ENCODE assay signal across 15 cellular contexts in genomic region chr17:81536299-81537290, GRCh38. TPM values are rescaled to one million over a fixed set of nuclear protein-coding genes. Genes with fewer than 3 reads are reported as not detected.
DNase-seq lines count a peak whose midpoint lies in the region; ATAC-seq, FAIRE-seq and TF ChIP-seq lines count a peak whose summit lies in the region.
"Had no signal": no experiment of that assay in that cellular context is flagged by ENCODE, and none has a peak within 500 bp of the region (broad histone marks: within the 10 kb centered on the region; RNA-seq: fewer than 3 reads in every experiment).

No MANE protein-coding gene starts in this region.

- H2BK12ac ChIP-seq in H1 (ENCODE audit: low read depth, low read length): no peak overlapping the region

- H3K4me1 ChIP-seq in Panc1 (ENCODE audit: control insufficient read depth, insufficient read depth, low read length): peaks cover 45% of the 10 kb centered on the region
- peaks cover 0 to 11% (median 5%) of the 10 kb centered on the region in 4 experiments; a peak in 5 of 7 replicates for H3K4me1 ChIP-seq in H1 (replicated peaks in 1 of 4; ENCODE audit: control insufficient read depth in 3 of 4, insufficient read depth in 4 of 4, low read length in 3 of 4)

- H3K9ac ChIP-seq in H1 (replicated peaks in 1 of 4; ENCODE audit: extremely low read depth in 1 of 4, low read depth in 3 of 4, low read length in 3 of 4): no peak overlapping the region

- no peaks in the 10 kb centered on the region for H3K9me3 ChIP-seq in Panc1 (ENCODE audit: control insufficient read depth, insufficient read depth, low read depth, low read length)
- H3K9me3 ChIP-seq in H1 (ENCODE audit: insufficient read depth in 2 of 2, low read depth in 1 of 2, low read length in 1 of 2): peaks cover 0 to 7% of the 10 kb centered on the region in 2 experiments; a peak in 2 of 4 replicates
- H3K9me3 ChIP-seq: testis had no signal

- no peak overlapping the region for H2BK5ac ChIP-seq in H1 (ENCODE audit: low read depth, low read length)

- H2AFZ ChIP-seq in H1 (ENCODE audit: low read length): no peak overlapping the region

- in situ Hi-C loops in GM18951 (cut with MboI; ENCODE audit: low sequenced_read_pairs, unreplicated experiment) (no loop called here), Panc1 (cut with HindIII; ENCODE audit: low pct_unique_long_range_greater_than_20kb, low sequenced_read_pairs) (no loop called here)

- H3K4me1 Mint-ChIP-seq in naive B cell: peaks cover 7 to 24% (median 15%) of the 10 kb centered on the region in 3 donors

- H3K36me3 ChIP-seq in Panc1 (ENCODE audit: control insufficient read depth, insufficient read depth, low read length) (no peaks in the 10 kb centered on the region; the same call in 1 of the 2 replicates), H1 (ENCODE audit: control insufficient read depth in 2 of 4, insufficient read depth in 4 of 4, low read length in 3 of 4) (peaks cover 0 to 10% (median 0%) of the 10 kb centered on the region in 4 experiments; a peak in 4 of 8 replicates)

- H3K18ac ChIP-seq in H1 (ENCODE audit: extremely low read depth, low read length): peak overlapping the region; percentile 32; the same call in 1 of the 2 replicates

- no peak overlapping the region for H3K27ac Mint-ChIP-seq in naive B cell
- H3K27ac Mint-ChIP-seq: activated CD8-positive, alpha-beta memory T cell treated with anti-CD3 and anti-CD28 coated beads, Interleukin-2, amount 10 ng/mL, durations not matched to agents 7 days and 5 days had no signal

- no peak overlapping the region for H2BK120ac ChIP-seq in H1 (replicated peaks; ENCODE audit: low read depth, low read length)

- peaks cover 5 to 23% (median 20%) of the 10 kb centered on the region in 3 donors for H3K27me3 Mint-ChIP-seq in naive B cell
- H3K27me3 Mint-ChIP-seq: brain had no signal

- H4K91ac ChIP-seq in H1 (replicated peaks; ENCODE audit: insufficient read length, low read length): no peak overlapping the region

- WGBS in H1 (ENCODE audit: extremely low coverage in 1 of 2, insufficient coverage in 1 of 2, insufficient read length in 1 of 2, insufficient replicate concordance in 2 of 2, low coverage in 1 of 2, low lambda C conversion rate in 2 of 2, missing lambda C conversion rate in 1 of 2), 2 experiments: 29% methylated on average over 55 of the region's 89 CpGs; no CpG with 5 or more reads in 1 of the 2 experiments

- CTCF ChIA-PET in Panc1 (lab: Charles Lee) (interaction anchor here (0.6 kb wide), 1 partner anchor 142 kb away, joined by 6 read pairs; no protein-coding TSS in a partner anchor), H1 (lab: Charles Lee; ENCODE audit: partially characterized antibody) (interaction anchor here (0.8 to 3.6 kb wide), 15 partner anchors 8 to 325 kb away, joined by 3 to 33 read pairs (median 4); partner anchors contain the start of gene FSCN2)

- peak; percentile 3 for TF ChIP-seq POLR2A in GM18951 (IDR thresholded peaks at IDR 0.05; ENCODE audit: extremely low read depth, insufficient read depth, insufficient read length)
- TF ChIP-seq POLR2A in H1 (IDR thresholded peaks at IDR 0.05; ENCODE audit: control extremely low read depth in 1 of 2, low read depth in 2 of 2, low read length in 2 of 2): no peak

- TF ChIP-seq EP300 in H1 (IDR thresholded peaks at IDR 0.05; ENCODE audit: borderline replicate concordance in 1 of 2, low read depth in 2 of 2, low read length in 2 of 2): no peak

- H3K9me3 Mint-ChIP-seq in naive B cell: no peaks in the 10 kb centered on the region
- H3K9me3 Mint-ChIP-seq: brain, nephron had no signal

- H4K5ac ChIP-seq in H1 (ENCODE audit: insufficient read length, low read depth, low read length): no peak overlapping the region

- H3K79me2 ChIP-seq in H1 (ENCODE audit: control insufficient read depth in 1 of 2, insufficient read depth in 2 of 2, low read length in 2 of 2): no peaks in the 10 kb centered on the region

- no peak overlapping the region for H2AK5ac ChIP-seq in H1 (ENCODE audit: low read depth, low read length)

- H3K36me3 Mint-ChIP-seq in naive B cell: peaks cover 0 to 14% of the 10 kb centered on the region in 2 donors
- H3K36me3 Mint-ChIP-seq: activated CD8-positive, alpha-beta memory T cell treated with anti-CD3 and anti-CD28 coated beads, Interleukin-2, amount 10 ng/mL, durations not matched to agents 7 days and 5 days; brain had no signal

- TF ChIP-seq CTCF in Panc1 (IDR thresholded peaks at IDR 0.05) (no peak), H1 (IDR thresholded peaks at IDR 0.05; ENCODE audit: control extremely low read depth in 1 of 3, insufficient read depth in 1 of 3, low read depth in 1 of 3, low read length in 3 of 3) (no peak), GM10266 (IDR thresholded peaks at IDR 0.05; ENCODE audit: control insufficient read depth, insufficient read depth, low read depth, missing control alignments) (no peak)

- H3K56ac ChIP-seq in H1 (replicated peaks; ENCODE audit: insufficient read length, low read depth, low read length): no peak overlapping the region

- peaks cover 20% of the 10 kb centered on the region; the same call in 1 of the 2 replicates for H3K23me2 ChIP-seq in H1 (ENCODE audit: low read depth, low read length)

- peaks cover 2 to 6% of the 10 kb centered on the region in 2 experiments for H4K20me1 ChIP-seq in H1 (replicated peaks in 1 of 2; ENCODE audit: control insufficient read depth in 1 of 2, insufficient read depth in 2 of 2, low read length in 2 of 2)

- DNase-seq in Panc1 (ENCODE audit: low read depth, low spot score) (no peak), H1 (ENCODE audit: low read depth in 1 of 2, low spot score in 2 of 2) (peak in 1 of 2 experiments; percentile 77), naive B cell (no peak), NCI-H774 (lab: John Stamatoyannopoulos, UW) (no peak), GM10266 (ENCODE audit: extremely low spot score) (no peak), SIG-M5 treated with dmso at 0.1 percent for 504 hours (lab: John Stamatoyannopoulos, UW; ENCODE audit: unreplicated experiment) (no peak)
- DNase-seq: activated gamma-delta T cell treated with Interleukin-2 at 50 U/mL for 16 hours; NCI-H2029 treated with DMSO at 0.1 percent for 48 hours; stimulated activated CD4-positive, alpha-beta T cell treated with anti-CD3 and anti-CD28 coated beads, Interleukin-1b, Interleukin-23, amount 100 ng/mL, for 48 hours had no signal

- no peak overlapping the region for H3K4ac ChIP-seq in H1 (replicated peaks; ENCODE audit: insufficient read length, low read depth, low read length)

- no peak overlapping the region for H3K23ac ChIP-seq in H1 (ENCODE audit: insufficient read length)

- H3K4me2 ChIP-seq in H1 (ENCODE audit: insufficient read depth in 1 of 2, low read depth in 2 of 2, low read length in 2 of 2): peak overlapping the region; percentile 57 to 72

- POLR2A ChIA-PET in Panc1 (lab: Charles Lee): no interaction called here
- POLR2A ChIA-PET in H1 (lab: Charles Lee; ENCODE audit: partially characterized antibody): interaction anchor here (0.7 to 5.9 kb wide), 12 partner anchors 9 to 278 kb away, joined by 3 to 125 read pairs (median 4); partner anchors contain the start of genes ACTG1, BAHCC1, FAAP100 and FSCN2

- ATAC-seq in Panc1 (peak; percentile 10), naive B cell (ENCODE audit: low read depth in 2 of 2) (peak; percentile 35 to 43), GM18858 (IDR thresholded peaks at IDR 0.05; ENCODE audit: unreplicated experiment) (no peak)

- peak overlapping the region; percentile 71 for H3K27ac ChIP-seq in Panc1 (ENCODE audit: low read length)
- no peak overlapping the region for H3K27ac ChIP-seq in H1 (ENCODE audit: low read depth, low read length)
- H3K27ac ChIP-seq: testis had no signal

- TF ChIP-seq RAD21 in H1 (IDR thresholded peaks at IDR 0.05 in 1 of 2, conservative IDR thresholded peaks at IDR 0.05 in 1 of 2; ENCODE audit: low read depth in 2 of 2, low read length in 2 of 2): no peak

- no peak overlapping the region for H3K14ac ChIP-seq in H1 (ENCODE audit: insufficient read length)

- H3K79me1 ChIP-seq in H1 (ENCODE audit: low read depth, low read length): 0 out of 2 replicates have a peak, but pooled peaks cover 3% of the 10 kb centered on the region

- intact Hi-C loops in Panc1 (cut with micrococcal nuclease; ENCODE audit: unreplicated experiment): no loop called here

- FAIRE-seq in H1 (lab: Jason Lieb, UNC): no peak

- H3K27me3 ChIP-seq in Panc1 (ENCODE audit: control insufficient read depth, insufficient read depth, low read length) (no peaks in the 10 kb centered on the region), H1 (replicated peaks in 1 of 4; ENCODE audit: control insufficient read depth in 3 of 4, extremely low read depth in 1 of 4, insufficient read depth in 3 of 4, low read length in 3 of 4) (peaks cover 8 to 28% (median 24%) of the 10 kb centered on the region in 4 experiments; a peak in 6 of 7 replicates)
- H3K27me3 ChIP-seq: testis had no signal

- H3K4me3 ChIP-seq in Panc1 (ENCODE audit: low read depth in 2 of 2, low read length in 2 of 2) (no peak overlapping the region), H1 (ENCODE audit: extremely low read depth in 1 of 4, insufficient read depth in 2 of 4, low read depth in 3 of 4, low read length in 4 of 4) (peak overlapping the region in 1 of 4 experiments; percentile 51; a peak in 3 of 8 replicates)
- H3K4me3 ChIP-seq: testis had no signal

- no peak overlapping the region for H2BK15ac ChIP-seq in H1 (ENCODE audit: low read length)

- H2BK20ac ChIP-seq in H1 (ENCODE audit: low read length): no peak overlapping the region

- peak overlapping the region in 1 of 8 donors; percentile 16 for H3K4me3 Mint-ChIP-seq in naive B cell
- H3K4me3 Mint-ChIP-seq: activated CD8-positive, alpha-beta memory T cell treated with anti-CD3 and anti-CD28 coated beads, Interleukin-2, amount 10 ng/mL, durations not matched to agents 7 days and 5 days; brain; nephron had no signal

- peak overlapping the region; percentile 89 for H4K8ac ChIP-seq in H1 (ENCODE audit: extremely low read depth, insufficient read depth, low read length)

- BruUV-seq in Panc1 (replicated peaks; lab: Mats Ljungman, UMichigan): no TSS peak

RNA-seq across cellular contexts. Expression of gene FSCN2, which starts 8.4 kb away (rescaled TPM):
- total RNA-seq in Panc1 (2021; ENCODE audit: unreplicated experiment): 1.2 TPM
- polyA plus RNA-seq in Panc1 (2012; ENCODE audit: insufficient read length): 9.6 TPM
- total RNA-seq in H1 (2021; fragmentation: NEBNext Ultra II Directional; extraction: Animal tissue kit (Norgen Biotek cat#: 25700)): 0.30 TPM in 1 of 2 replicates, not detected in the other
- polyA plus RNA-seq in H1 (2011; rRNA removed) (0.18 and 0.44 TPM in 2 replicates), naive B cell (ENCODE audit: low read depth in 6 of 6) (under 1 TPM in 5 of 6 donors, not detected in 1; 0.17 to 0.59 (median 0.39) TPM)
- 0.14 TPM for polyA plus RNA-seq in H1 (2011; cell fraction: cytosol; rRNA removed)
- polyA plus RNA-seq in H1 (2011; cell fraction: nucleus; rRNA removed): 0.88 TPM
- polyA plus RNA-seq in H1 (2012, experiment 1 of 2): 0.12 to 0.43 TPM (median 0.30 TPM) in 4 replicates
- polyA plus RNA-seq in H1 (2012, experiment 2 of 2): 0.28 TPM
- not detected for polyA plus RNA-seq in H1 (2013, experiment 1 of 2)
- polyA plus RNA-seq in H1 (2013, experiment 2 of 2): 0.07 TPM
- 0.09 and 0.10 TPM in 2 replicates for polyA minus RNA-seq in H1 (2011; rRNA and poly(A)+ RNA removed)
- polyA minus RNA-seq in H1 (2011; cell fraction: cytosol; rRNA and poly(A)+ RNA removed): not detected
- 0.90 TPM for polyA minus RNA-seq in H1 (2011; cell fraction: nucleus; rRNA and poly(A)+ RNA removed)

RNA-seq across cellular contexts. Expression of gene FAAP100, which starts 15.6 kb away (rescaled TPM):
- total RNA-seq in Panc1 (2021; ENCODE audit: unreplicated experiment): 265 TPM
- 232 TPM for polyA plus RNA-seq in Panc1 (2012; ENCODE audit: insufficient read length)
- 37.9 and 41.8 TPM in 2 replicates for total RNA-seq in H1 (2021; fragmentation: NEBNext Ultra II Directional; extraction: Animal tissue kit (Norgen Biotek cat#: 25700))
- polyA plus RNA-seq in H1 (2011; rRNA removed) (23.2 and 33.1 TPM in 2 replicates), naive B cell (ENCODE audit: low read depth in 6 of 6) (10 to 100 TPM; 12.5 to 31.2 (median 15.1) TPM)
- polyA plus RNA-seq in H1 (2011; cell fraction: cytosol; rRNA removed): 28.9 TPM
- 69.4 TPM for polyA plus RNA-seq in H1 (2011; cell fraction: nucleus; rRNA removed)
- 17.1 to 31.4 TPM (median 28.6 TPM) in 4 replicates for polyA plus RNA-seq in H1 (2012, experiment 1 of 2)
- polyA plus RNA-seq in H1 (2012, experiment 2 of 2): 25.6 TPM
- polyA plus RNA-seq in H1 (2013, experiment 1 of 2): 16.0 TPM
- 16.3 TPM for polyA plus RNA-seq in H1 (2013, experiment 2 of 2)
- polyA minus RNA-seq in H1 (2011; rRNA and poly(A)+ RNA removed): 13.3 and 19.4 TPM in 2 replicates
- 18.1 TPM for polyA minus RNA-seq in H1 (2011; cell fraction: cytosol; rRNA and poly(A)+ RNA removed)
- polyA minus RNA-seq in H1 (2011; cell fraction: nucleus; rRNA and poly(A)+ RNA removed): 33.6 TPM

RNA-seq across cellular contexts. Expression of gene ACTG1, which starts 24.0 kb away (rescaled TPM):
- 4,502 TPM for total RNA-seq in Panc1 (2021; ENCODE audit: unreplicated experiment)
- 6,760 TPM for polyA plus RNA-seq in Panc1 (2012; ENCODE audit: insufficient read length)
- total RNA-seq in H1 (2021; fragmentation: NEBNext Ultra II Directional; extraction: Animal tissue kit (Norgen Biotek cat#: 25700)): 3,535 and 3,691 TPM in 2 replicates
- polyA plus RNA-seq in H1 (2011; rRNA removed): 5,010 and 7,420 TPM in 2 replicates
- 3,868 TPM for polyA plus RNA-seq in H1 (2011; cell fraction: cytosol; rRNA removed)
- polyA plus RNA-seq in H1 (2011; cell fraction: nucleus; rRNA removed): 4,694 TPM
- polyA plus RNA-seq in H1 (2012, experiment 1 of 2): 3,170 to 3,474 TPM (median 3,377 TPM) in 4 replicates
- 3,649 TPM for polyA plus RNA-seq in H1 (2012, experiment 2 of 2)
- 4,243 TPM for polyA plus RNA-seq in H1 (2013, experiment 1 of 2)
- 4,284 TPM for polyA plus RNA-seq in H1 (2013, experiment 2 of 2)
- polyA minus RNA-seq in H1 (2011; rRNA and poly(A)+ RNA removed): 1,111 and 1,306 TPM in 2 replicates
- polyA minus RNA-seq in H1 (2011; cell fraction: cytosol; rRNA and poly(A)+ RNA removed): 1,521 TPM
- 1,666 TPM for polyA minus RNA-seq in H1 (2011; cell fraction: nucleus; rRNA and poly(A)+ RNA removed)
- polyA plus RNA-seq in naive B cell (ENCODE audit: low read depth in 6 of 6): 1,000 to 10,000 TPM in 1 of 6 donors, 100 to 1,000 TPM in 5; 664 to 1,094 (median 872) TPM
